Comparison of ENCODE assay signal across 8 cellular contexts in the genomic region with DNA sequence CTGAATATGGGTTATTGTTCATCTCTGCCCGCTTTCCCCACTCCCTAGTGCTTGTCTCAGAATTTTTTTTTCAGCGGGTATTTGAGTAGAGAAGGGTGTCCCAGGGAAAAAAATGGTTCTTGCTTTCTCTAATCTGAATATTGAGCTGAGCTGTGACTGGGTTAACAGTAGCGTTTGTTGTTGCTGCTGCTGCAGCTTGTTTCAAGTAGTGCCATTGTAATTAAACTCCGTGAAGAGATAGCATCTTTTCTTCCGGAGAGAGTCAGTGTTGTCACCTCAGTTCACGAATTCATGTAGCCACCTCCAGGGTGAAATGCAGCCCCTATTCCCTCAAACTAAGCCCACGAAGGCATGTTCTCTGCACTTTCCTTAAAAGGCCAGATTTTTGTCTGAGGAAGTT. TPM values are rescaled to one million over a fixed set of nuclear protein-coding genes. Genes with fewer than 3 reads are reported as not detected.
A peak's percentile ranks its signal among the peaks of the same experiment; 100 is the strongest.
DNase-seq lines count a peak whose midpoint lies in the region; ATAC-seq and TF ChIP-seq lines count a peak whose summit lies in the region.

No MANE protein-coding gene starts in this region.

- H3K9ac ChIP-seq in iPS-15b (ENCODE audit: low read depth, low read length), result peak overlapping the region; percentile 10

- CTCF ChIA-PET in AG04450 (lab: Charles Lee), result interaction anchor here (0.5 to 1.7 kb wide), 3 partner anchors 18 to 93 kb away, joined by 3 to 7 read pairs (median 3); no protein-coding TSS in a partner anchor

- TF ChIP-seq CTCF in AG04450 (IDR thresholded peaks at IDR 0.05; ENCODE audit: low read depth, low read length), result no peak

- peak overlapping the region; percentile 86 for H3K4me3 ChIP-seq in AG04450 (ENCODE audit: low read depth, low read length)
- peak overlapping the region; percentile 72 for H3K4me3 ChIP-seq in HAP-1
- H3K4me3 ChIP-seq in iPS-15b (ENCODE audit: low read depth, low read length), result peak overlapping the region; percentile 96

- H3K9me3 Mint-ChIP-seq in activated T-cell treated with anti-CD3 and anti-CD28 coated beads, Interleukin-2, amount 50 U/mL, for 4 hours, result no peaks in the 10 kb centered on the region

- peak overlapping the region; percentile 91 for H3K4me3 Mint-ChIP-seq in activated T-cell treated with anti-CD3 and anti-CD28 coated beads, Interleukin-2, amount 50 U/mL, for 4 hours

- H3K27me3 ChIP-seq in AG04450 (ENCODE audit: control insufficient read depth, insufficient read depth, low read length) (no peaks in the 10 kb centered on the region), HAP-1 (ENCODE audit: low read depth) (no peaks in the 10 kb centered on the region), iPS-15b (ENCODE audit: control insufficient read depth, insufficient read depth, low read length) (no peaks in the 10 kb centered on the region)

- ATAC-seq in activated T-cell treated with anti-CD3 and anti-CD28 coated beads, Interleukin-2, amount 50 U/mL, for 4 hours, result no peak
- ATAC-seq in GM19452 (IDR thresholded peaks at IDR 0.05; ENCODE audit: unreplicated experiment), result no peak
- ATAC-seq in GM21367 (IDR thresholded peaks at IDR 0.05; ENCODE audit: unreplicated experiment), result no peak

- H3K4me1 ChIP-seq in HAP-1 (peaks cover 21% of the 10 kb centered on the region), iPS-15b (ENCODE audit: control insufficient read depth, insufficient read depth, low read length) (peaks cover 4% of the 10 kb centered on the region)

- no peak overlapping the region for H3K27ac ChIP-seq in AG04450 (ENCODE audit: low read depth, low read length)

- DNase-seq in AG04450 (ENCODE audit: low read depth, low spot score) (no peak), HAP-1 (ENCODE audit: low spot score in 2 of 2) (no peak), SKM-1 treated with dmso at 0.1 percent for 144 hours (lab: John Stamatoyannopoulos, UW; ENCODE audit: unreplicated experiment) (no peak)
- DNase-seq in activated T-cell treated with anti-CD3 and anti-CD28 coated beads, Interleukin-2, amount 50 U/mL, for 4 hours, result no peak
- DNase-seq in stimulated activated naive CD4-positive, alpha-beta T cell treated with Interleukin-2 at 50 U/mL for 16 hours (lab: John Stamatoyannopoulos, UW), result peak; percentile 12

- in situ Hi-C loops in HAP-1 (cut with MboI; ENCODE audit: low sequenced_read_pairs), result no loop called here

- no peaks in the 10 kb centered on the region; the same call in 1 of the 2 replicates for H3K9me3 ChIP-seq in AG04450 (ENCODE audit: control insufficient read depth, insufficient read depth, low read length)
- H3K9me3 ChIP-seq in HAP-1, result no peaks in the 10 kb centered on the region
- no peaks in the 10 kb centered on the region for H3K9me3 ChIP-seq in iPS-15b (ENCODE audit: control insufficient read depth, insufficient read depth, low read length)

- H3K4me1 Mint-ChIP-seq in activated T-cell treated with anti-CD3 and anti-CD28 coated beads, Interleukin-2, amount 50 U/mL, for 4 hours (ENCODE audit: low read depth), result peaks cover 55% of the 10 kb centered on the region

- POLR2A ChIA-PET in AG04450 (lab: Yijun Ruan, JAX), result no interaction called here

- peaks cover 9% of the 10 kb centered on the region for H3K36me3 Mint-ChIP-seq in activated T-cell treated with anti-CD3 and anti-CD28 coated beads, Interleukin-2, amount 50 U/mL, for 4 hours (ENCODE audit: insufficient read depth)

- no peaks in the 10 kb centered on the region for H3K27me3 Mint-ChIP-seq in activated T-cell treated with anti-CD3 and anti-CD28 coated beads, Interleukin-2, amount 50 U/mL, for 4 hours (ENCODE audit: low read depth)

- H3K36me3 ChIP-seq in HAP-1 (replicated peaks) (no peaks in the 10 kb centered on the region), iPS-15b (ENCODE audit: control insufficient read depth, insufficient read depth, low read length) (no peaks in the 10 kb centered on the region)

RNA-seq across cellular contexts. Expression of a gene that starts 1.5 kb away (rescaled TPM):
- polyA plus RNA-seq in AG04450 (2011; rRNA removed), result 30.0 and 31.1 TPM in 2 replicates
- 47.7 and 61.0 TPM in 2 replicates for polyA minus RNA-seq in AG04450 (2011; rRNA and poly(A)+ RNA removed)
- total RNA-seq in activated T-cell treated with anti-CD3 and anti-CD28 coated beads, Interleukin-2, amount 50 U/mL, for 4 hours, result 10 to 100 TPM; 46.1 to 54.5 (median 51.6) TPM
